In the genomic region with DNA sequence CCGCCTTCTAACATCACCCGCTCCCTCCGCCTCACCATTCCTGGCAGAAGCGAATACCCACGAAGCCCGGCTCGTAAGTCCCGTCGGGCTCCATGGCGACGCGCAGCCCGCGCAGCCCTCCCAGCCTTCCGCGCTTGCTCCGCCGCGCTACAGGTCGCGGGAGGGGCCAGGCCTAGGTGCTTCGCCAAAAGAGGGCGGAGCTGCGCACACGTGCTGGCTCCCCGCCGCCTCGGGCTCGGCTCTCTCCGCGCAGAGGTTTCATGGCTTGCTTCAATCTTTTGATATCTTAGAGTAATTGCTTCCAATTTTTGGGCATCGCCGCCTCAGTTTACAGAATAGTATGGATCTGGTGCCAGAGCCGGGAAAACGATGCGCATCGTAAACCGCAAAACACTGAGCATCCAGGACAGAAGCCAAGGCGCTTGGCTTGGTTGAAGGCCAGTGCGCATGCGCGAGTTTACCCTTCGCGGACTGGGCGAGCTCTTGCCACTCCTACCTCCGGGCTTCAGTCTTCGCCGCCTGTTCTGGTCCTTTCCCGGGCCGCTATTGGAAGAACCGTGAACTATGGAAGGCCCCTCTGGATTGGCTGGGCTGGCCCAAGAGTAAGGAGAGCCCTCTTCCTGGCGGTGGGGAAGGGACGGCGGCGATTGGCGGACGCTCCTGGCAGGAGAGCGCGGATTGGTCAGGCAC, we compare ENCODE assay signal across 8 cellular contexts. TPM values are rescaled to one million over a fixed set of nuclear protein-coding genes. Genes with fewer than 3 reads are reported as not detected.
DNase-seq lines count a peak whose midpoint lies in the region; ATAC-seq and TF ChIP-seq lines count a peak whose summit lies in the region.

A gene (minus strand): TSS at position 113 of the 690 bp plus-strand sequence. CDS start 19 bp downstream, at position 94.

- H2AFZ ChIP-seq in KMS-11 (ENCODE audit: low read depth): peak within 1 kb of the TSS; percentile 86

- H3K9me3 ChIP-seq in Peyer's patch (no peaks in the 10 kb centered on the region), esophagus (ENCODE audit: control insufficient read depth in 2 of 2, insufficient read depth in 1 of 2, low read depth in 1 of 2, low read length in 1 of 2) (no peaks in the 10 kb centered on the region), muscle layer of colon (ENCODE audit: low read length) (no peaks in the 10 kb centered on the region)

- WGBS in esophagus, 2 donors: 0% methylated on average over 59 of the region's 59 CpGs

- TF ChIP-seq POLR2A in Peyer's patch (IDR thresholded peaks at IDR 0.05): peak; percentile 56 to 69

- peaks cover 12% of the 10 kb centered on the region for H3K4me1 ChIP-seq in KMS-11 (ENCODE audit: low read depth, poor library complexity, severe bottlenecking)
- H3K4me1 ChIP-seq in Peyer's patch: peaks cover 4 to 22% (median 15%) of the 10 kb centered on the region in 4 donors
- H3K4me1 ChIP-seq in esophagus (ENCODE audit: control insufficient read depth in 2 of 2, insufficient read depth in 2 of 2, low read length in 1 of 2): peaks cover 0 to 18% of the 10 kb centered on the region in 2 donors
- peaks cover 20% of the 10 kb centered on the region for H3K4me1 ChIP-seq in muscle layer of colon (ENCODE audit: insufficient read depth, low read length)

- no peaks in the 10 kb centered on the region; the same call in 1 of the 2 replicates for H3K79me2 ChIP-seq in KMS-11 (ENCODE audit: insufficient read depth, low read depth)

- peak within 1 kb of the TSS; percentile 88 for H3K4me2 ChIP-seq in KMS-11

- H3K36me3 ChIP-seq in KMS-11 (ENCODE audit: insufficient read depth) (peaks cover 3% of the 10 kb centered on the region; the same call in 1 of the 2 replicates), Peyer's patch (peaks cover 0 to 30% (median 0%) of the 10 kb centered on the region in 3 donors), esophagus (ENCODE audit: control insufficient read depth in 2 of 2, insufficient read depth in 2 of 2, low read length in 1 of 2) (peaks cover 3 to 22% of the 10 kb centered on the region in 2 donors), muscle layer of colon (ENCODE audit: insufficient read depth, low read length) (peaks cover 25% of the 10 kb centered on the region)

- H4K20me1 ChIP-seq in KMS-11 (ENCODE audit: insufficient read depth): no peaks in the 10 kb centered on the region

- H3K9ac ChIP-seq in KMS-11 (peak within 1 kb of the TSS; percentile 65), muscle layer of colon (ENCODE audit: low read length) (peak within 1 kb of the TSS; percentile 79)

- H3K27me3 ChIP-seq in KMS-11 (ENCODE audit: insufficient read depth, low read depth) (no peaks in the 10 kb centered on the region), Peyer's patch (no peaks in the 10 kb centered on the region), esophagus (ENCODE audit: control insufficient read depth in 1 of 2, insufficient read depth in 2 of 2, low read length in 2 of 2) (no peaks in the 10 kb centered on the region), muscle layer of colon (ENCODE audit: control insufficient read depth in 1 of 2, insufficient read depth in 2 of 2, low read length in 2 of 2) (no peaks in the 10 kb centered on the region)

- ATAC-seq in GM21737 (IDR thresholded peaks at IDR 0.05; ENCODE audit: unreplicated experiment): peak; percentile 71

- peak; percentile 100 for DNase-seq in DMS53 treated with DMSO at 0.1 percent for 48 hours (lab: John Stamatoyannopoulos, UW; ENCODE audit: unreplicated experiment)
- peak; percentile 97 to 100 (median 99) for DNase-seq in Peyer's patch
- peak; percentile 98 for DNase-seq in activated T-cell treated with anti-CD3 and anti-CD28 coated beads, Interleukin-2, amount 50 U/mL, for 48 hours
- peak; percentile 99 for DNase-seq in stimulated activated CD8-positive, alpha-beta memory T cell treated with anti-CD3 and anti-CD28 coated beads, Interleukin-7, amount 100 ng/mL, for 24 hours (ENCODE audit: low read depth)

- no peak within 1 kb of the TSS for H3K4me3 ChIP-seq in KMS-11 (IDR thresholded peaks at IDR 0.05; ENCODE audit: insufficient read depth, low read depth, low read length)
- peak within 1 kb of the TSS; percentile 60 to 95 (median 80) for H3K4me3 ChIP-seq in Peyer's patch
- H3K4me3 ChIP-seq in esophagus (ENCODE audit: low read depth in 1 of 2, low read length in 2 of 2): peak within 1 kb of the TSS; percentile 75 to 79
- peak within 1 kb of the TSS; percentile 70 to 98 for H3K4me3 ChIP-seq in muscle layer of colon (ENCODE audit: low read depth in 1 of 2, low read length in 2 of 2)

- TF ChIP-seq CTCF in KMS-11 (conservative IDR thresholded peaks at IDR 0.05; ENCODE audit: low read depth, low read length) (no peak), Peyer's patch (IDR thresholded peaks at IDR 0.05) (no peak)

- H3K27ac ChIP-seq in KMS-11 (peak within 1 kb of the TSS; percentile 67), Peyer's patch (peak within 1 kb of the TSS; percentile 81 to 95 (median 88)), esophagus (ENCODE audit: low read depth in 2 of 2, low read length in 1 of 2) (peak within 1 kb of the TSS; percentile 94 to 97), muscle layer of colon (ENCODE audit: low read depth, low read length) (peak within 1 kb of the TSS; percentile 82)

RNA-seq across cellular contexts. Expression of the gene that starts here (rescaled TPM):
- total RNA-seq in Peyer's patch: 10 to 100 TPM; 20.7 to 32.0 (median 26.8) TPM
- 10 to 100 TPM; 66.7 to 77.8 TPM for polyA plus RNA-seq in esophagus
